In the genomic region with DNA sequence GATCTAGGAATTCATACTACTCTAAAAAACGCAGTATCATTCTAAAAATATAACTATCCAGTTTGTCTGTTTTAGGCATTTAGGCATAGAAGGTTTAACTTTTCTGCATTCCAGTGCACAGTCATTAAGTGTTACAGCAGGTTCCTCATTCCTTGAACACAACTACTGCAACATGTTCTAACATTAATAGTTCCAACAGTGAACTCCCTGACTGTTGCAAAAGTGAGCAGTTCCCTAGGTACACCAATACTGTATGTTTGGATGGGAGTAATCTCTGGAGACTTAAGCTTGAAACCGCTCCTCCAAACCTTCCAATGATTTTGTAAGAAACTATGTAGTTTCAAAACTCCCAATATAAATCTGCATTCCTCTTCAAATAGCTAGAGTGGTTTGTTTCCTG, we compare ENCODE assay signal across 1 cellular context.
TF ChIP-seq lines count a peak whose summit lies in the region.

No MANE protein-coding gene starts in this region.

TF ChIP-seq in K562, 482 proteins besides CTCF, POLR2A, EP300 and RAD21:
- no peak for TF ChIP-seq ZNF217 (CRISPR knock-in tag; IDR thresholded peaks at IDR 0.05)
- no peak for TF ChIP-seq ZNF408 (CRISPR knock-in tag; IDR thresholded peaks at IDR 0.05; ENCODE audit: low read depth)
- TF ChIP-seq SMARCA4 (IDR thresholded peaks at IDR 0.05), result no peak
- TF ChIP-seq, protein P1, sequence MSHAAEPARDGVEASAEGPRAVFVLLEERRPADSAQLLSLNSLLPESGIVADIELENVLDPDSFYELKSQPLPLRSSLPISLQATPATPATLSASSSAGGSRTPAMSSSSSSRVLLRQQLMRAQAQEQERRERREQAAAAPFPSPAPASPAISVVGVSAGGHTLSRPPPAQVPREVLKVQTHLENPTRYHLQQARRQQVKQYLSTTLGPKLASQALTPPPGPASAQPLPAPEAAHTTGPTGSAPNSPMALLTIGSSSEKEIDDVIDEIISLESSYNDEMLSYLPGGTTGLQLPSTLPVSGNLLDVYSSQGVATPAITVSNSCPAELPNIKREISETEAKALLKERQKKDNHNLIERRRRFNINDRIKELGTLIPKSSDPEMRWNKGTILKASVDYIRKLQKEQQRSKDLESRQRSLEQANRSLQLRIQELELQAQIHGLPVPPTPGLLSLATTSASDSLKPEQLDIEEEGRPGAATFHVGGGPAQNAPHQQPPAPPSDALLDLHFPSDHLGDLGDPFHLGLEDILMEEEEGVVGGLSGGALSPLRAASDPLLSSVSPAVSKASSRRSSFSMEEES (CRISPR knock-in tag; IDR thresholded peaks at IDR 0.05), result no peak
- no peak for TF ChIP-seq SRSF7 (optimal IDR thresholded peaks at IDR 0.05; ENCODE audit: low read depth, low read length)
- TF ChIP-seq, protein P2, sequence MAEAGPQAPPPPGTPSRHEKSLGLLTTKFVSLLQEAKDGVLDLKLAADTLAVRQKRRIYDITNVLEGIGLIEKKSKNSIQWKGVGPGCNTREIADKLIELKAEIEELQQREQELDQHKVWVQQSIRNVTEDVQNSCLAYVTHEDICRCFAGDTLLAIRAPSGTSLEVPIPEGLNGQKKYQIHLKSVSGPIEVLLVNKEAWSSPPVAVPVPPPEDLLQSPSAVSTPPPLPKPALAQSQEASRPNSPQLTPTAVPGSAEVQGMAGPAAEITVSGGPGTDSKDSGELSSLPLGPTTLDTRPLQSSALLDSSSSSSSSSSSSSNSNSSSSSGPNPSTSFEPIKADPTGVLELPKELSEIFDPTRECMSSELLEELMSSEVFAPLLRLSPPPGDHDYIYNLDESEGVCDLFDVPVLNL (CRISPR knock-in tag; IDR thresholded peaks at IDR 0.05; ENCODE audit: low read depth), result no peak
- no peak for TF ChIP-seq CHD2 (IDR thresholded peaks at IDR 0.05; ENCODE audit: low read depth, low read length)
- TF ChIP-seq COPS2 (conservative IDR thresholded peaks at IDR 0.05), result no peak
- TF ChIP-seq XRCC4 (IDR thresholded peaks at IDR 0.05; ENCODE audit: extremely low read depth, insufficient read depth, insufficient read length), result no peak
- TF ChIP-seq FOXA3 (CRISPR knock-in tag; conservative IDR thresholded peaks at IDR 0.05 in 1 of 2, IDR thresholded peaks at IDR 0.05 in 1 of 2), result no peak
- TF ChIP-seq ZC3H11A (IDR thresholded peaks at IDR 0.05; ENCODE audit: low read depth, low read length), result no peak
- TF ChIP-seq C11orf30 (IDR thresholded peaks at IDR 0.05; ENCODE audit: low read depth), result no peak
- no peak for TF ChIP-seq SOX6 (IDR thresholded peaks at IDR 0.05)
- TF ChIP-seq ZNF12 (CRISPR knock-in tag; IDR thresholded peaks at IDR 0.05), result no peak
- TF ChIP-seq, protein P3, sequence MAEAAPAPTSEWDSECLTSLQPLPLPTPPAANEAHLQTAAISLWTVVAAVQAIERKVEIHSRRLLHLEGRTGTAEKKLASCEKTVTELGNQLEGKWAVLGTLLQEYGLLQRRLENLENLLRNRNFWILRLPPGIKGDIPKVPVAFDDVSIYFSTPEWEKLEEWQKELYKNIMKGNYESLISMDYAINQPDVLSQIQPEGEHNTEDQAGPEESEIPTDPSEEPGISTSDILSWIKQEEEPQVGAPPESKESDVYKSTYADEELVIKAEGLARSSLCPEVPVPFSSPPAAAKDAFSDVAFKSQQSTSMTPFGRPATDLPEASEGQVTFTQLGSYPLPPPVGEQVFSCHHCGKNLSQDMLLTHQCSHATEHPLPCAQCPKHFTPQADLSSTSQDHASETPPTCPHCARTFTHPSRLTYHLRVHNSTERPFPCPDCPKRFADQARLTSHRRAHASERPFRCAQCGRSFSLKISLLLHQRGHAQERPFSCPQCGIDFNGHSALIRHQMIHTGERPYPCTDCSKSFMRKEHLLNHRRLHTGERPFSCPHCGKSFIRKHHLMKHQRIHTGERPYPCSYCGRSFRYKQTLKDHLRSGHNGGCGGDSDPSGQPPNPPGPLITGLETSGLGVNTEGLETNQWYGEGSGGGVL (CRISPR knock-in tag; IDR thresholded peaks at IDR 0.05), result no peak
- TF ChIP-seq, protein P4, sequence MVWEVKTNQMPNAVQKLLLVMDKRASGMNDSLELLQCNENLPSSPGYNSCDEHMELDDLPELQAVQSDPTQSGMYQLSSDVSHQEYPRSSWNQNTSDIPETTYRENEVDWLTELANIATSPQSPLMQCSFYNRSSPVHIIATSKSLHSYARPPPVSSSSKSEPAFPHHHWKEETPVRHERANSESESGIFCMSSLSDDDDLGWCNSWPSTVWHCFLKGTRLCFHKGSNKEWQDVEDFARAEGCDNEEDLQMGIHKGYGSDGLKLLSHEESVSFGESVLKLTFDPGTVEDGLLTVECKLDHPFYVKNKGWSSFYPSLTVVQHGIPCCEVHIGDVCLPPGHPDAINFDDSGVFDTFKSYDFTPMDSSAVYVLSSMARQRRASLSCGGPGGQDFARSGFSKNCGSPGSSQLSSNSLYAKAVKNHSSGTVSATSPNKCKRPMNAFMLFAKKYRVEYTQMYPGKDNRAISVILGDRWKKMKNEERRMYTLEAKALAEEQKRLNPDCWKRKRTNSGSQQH (CRISPR knock-in tag; IDR thresholded peaks at IDR 0.05), result no peak
- TF ChIP-seq, protein P5, sequence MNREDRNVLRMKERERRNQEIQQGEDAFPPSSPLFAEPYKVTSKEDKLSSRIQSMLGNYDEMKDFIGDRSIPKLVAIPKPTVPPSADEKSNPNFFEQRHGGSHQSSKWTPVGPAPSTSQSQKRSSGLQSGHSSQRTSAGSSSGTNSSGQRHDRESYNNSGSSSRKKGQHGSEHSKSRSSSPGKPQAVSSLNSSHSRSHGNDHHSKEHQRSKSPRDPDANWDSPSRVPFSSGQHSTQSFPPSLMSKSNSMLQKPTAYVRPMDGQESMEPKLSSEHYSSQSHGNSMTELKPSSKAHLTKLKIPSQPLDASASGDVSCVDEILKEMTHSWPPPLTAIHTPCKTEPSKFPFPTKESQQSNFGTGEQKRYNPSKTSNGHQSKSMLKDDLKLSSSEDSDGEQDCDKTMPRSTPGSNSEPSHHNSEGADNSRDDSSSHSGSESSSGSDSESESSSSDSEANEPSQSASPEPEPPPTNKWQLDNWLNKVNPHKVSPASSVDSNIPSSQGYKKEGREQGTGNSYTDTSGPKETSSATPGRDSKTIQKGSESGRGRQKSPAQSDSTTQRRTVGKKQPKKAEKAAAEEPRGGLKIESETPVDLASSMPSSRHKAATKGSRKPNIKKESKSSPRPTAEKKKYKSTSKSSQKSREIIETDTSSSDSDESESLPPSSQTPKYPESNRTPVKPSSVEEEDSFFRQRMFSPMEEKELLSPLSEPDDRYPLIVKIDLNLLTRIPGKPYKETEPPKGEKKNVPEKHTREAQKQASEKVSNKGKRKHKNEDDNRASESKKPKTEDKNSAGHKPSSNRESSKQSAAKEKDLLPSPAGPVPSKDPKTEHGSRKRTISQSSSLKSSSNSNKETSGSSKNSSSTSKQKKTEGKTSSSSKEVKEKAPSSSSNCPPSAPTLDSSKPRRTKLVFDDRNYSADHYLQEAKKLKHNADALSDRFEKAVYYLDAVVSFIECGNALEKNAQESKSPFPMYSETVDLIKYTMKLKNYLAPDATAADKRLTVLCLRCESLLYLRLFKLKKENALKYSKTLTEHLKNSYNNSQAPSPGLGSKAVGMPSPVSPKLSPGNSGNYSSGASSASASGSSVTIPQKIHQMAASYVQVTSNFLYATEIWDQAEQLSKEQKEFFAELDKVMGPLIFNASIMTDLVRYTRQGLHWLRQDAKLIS (CRISPR knock-in tag; IDR thresholded peaks at IDR 0.05), result no peak
- TF ChIP-seq SMAD4 (CRISPR knock-in tag; conservative IDR thresholded peaks at IDR 0.05), result no peak
- TF ChIP-seq ZNF347 (CRISPR knock-in tag; IDR thresholded peaks at IDR 0.05; ENCODE audit: low read depth), result no peak
